In genomic region chr7:35993663-35994622, GRCh38 we compare ENCODE assay signal across 11 cellular contexts.
A peak's percentile ranks its signal among the peaks of the same experiment; 100 is the strongest.
DNase-seq lines count a peak whose midpoint lies in the region; ATAC-seq, FAIRE-seq and TF ChIP-seq lines count a peak whose summit lies in the region.
"Had no signal": no experiment of that assay in that cellular context is flagged by ENCODE, and none has a peak within 500 bp of the region (broad histone marks: within the 10 kb centered on the region; RNA-seq: fewer than 3 reads in every experiment).

No MANE protein-coding gene starts in this region.

- H3K27me3 ChIP-seq in right cardiac atrium (ENCODE audit: control insufficient read depth, insufficient read depth), result no peaks in the 10 kb centered on the region
- no peaks in the 10 kb centered on the region for H3K27me3 ChIP-seq in adipocyte (replicated peaks; ENCODE audit: control insufficient read depth, insufficient read depth, low read length)
- no peaks in the 10 kb centered on the region for H3K27me3 ChIP-seq in keratinocyte (ENCODE audit: control insufficient read depth, extremely low read depth, insufficient read depth, low read length)
- no peaks in the 10 kb centered on the region for H3K27me3 ChIP-seq in adrenal gland

- H3K4me1 ChIP-seq in right cardiac atrium (ENCODE audit: control insufficient read depth, insufficient read depth, low read length), result peaks cover 3% of the 10 kb centered on the region
- peaks cover 17% of the 10 kb centered on the region for H3K4me1 ChIP-seq in adipocyte (ENCODE audit: control insufficient read depth, insufficient read depth, low read length)
- H3K4me1 ChIP-seq in keratinocyte (ENCODE audit: control insufficient read depth, extremely low read depth, insufficient read depth, low read length), result peaks cover 16% of the 10 kb centered on the region
- no peaks in the 10 kb centered on the region for H3K4me1 ChIP-seq in adrenal gland (replicated peaks in 1 of 2)

- ATAC-seq in Right ventricle myocardium superior (ENCODE audit: poor library complexity) (peak; percentile 12), right cardiac atrium (no peak), HG03432 (IDR thresholded peaks at IDR 0.05; ENCODE audit: unreplicated experiment) (no peak)

- no peaks in the 10 kb centered on the region for H3K79me2 ChIP-seq in keratinocyte (ENCODE audit: control insufficient read depth, insufficient read depth, low read length)

- H3K36me3 ChIP-seq in adipocyte (ENCODE audit: control insufficient read depth, insufficient read depth, low read length, severe bottlenecking) (no peaks in the 10 kb centered on the region), keratinocyte (ENCODE audit: control insufficient read depth in 2 of 2, extremely low read depth in 1 of 2, insufficient read depth in 2 of 2, low read length in 2 of 2) (no peaks in the 10 kb centered on the region), adrenal gland (replicated peaks in 1 of 2) (no peaks in the 10 kb centered on the region)

- H3K27ac ChIP-seq in right cardiac atrium (ENCODE audit: low read length) (no peak overlapping the region), keratinocyte (ENCODE audit: control insufficient read depth, insufficient read depth, low read length) (peak overlapping the region; percentile 48), adrenal gland (no peak overlapping the region)
- H3K27ac ChIP-seq: skin epidermis had no signal

- no peaks in the 10 kb centered on the region for H3K9me1 ChIP-seq in keratinocyte (ENCODE audit: control insufficient read depth, extremely low read depth, insufficient read depth, low read length)

- TF ChIP-seq POLR2A in adrenal gland (IDR thresholded peaks at IDR 0.05), result no peak

- H3K4me3 ChIP-seq in right cardiac atrium (ENCODE audit: low read length) (no peak overlapping the region), adipocyte (ENCODE audit: low read length) (no peak overlapping the region), keratinocyte (ENCODE audit: control insufficient read depth in 2 of 3, extremely low read depth in 1 of 3, insufficient read depth in 2 of 3, low read depth in 1 of 3, low read length in 3 of 3) (no peak overlapping the region), adrenal gland (no peak overlapping the region)
- H3K4me3 ChIP-seq: skin epidermis had no signal

- H3K9me3 ChIP-seq in right cardiac atrium (ENCODE audit: control insufficient read depth, low read length) (no peaks in the 10 kb centered on the region), adipocyte (ENCODE audit: control insufficient read depth, low read length) (no peaks in the 10 kb centered on the region), keratinocyte (ENCODE audit: control insufficient read depth, low read depth, low read length) (no peaks in the 10 kb centered on the region), adrenal gland (replicated peaks in 1 of 3) (no peaks in the 10 kb centered on the region)

- H2AFZ ChIP-seq in keratinocyte (ENCODE audit: control insufficient read depth, low read length), result peak overlapping the region; percentile 27

- H4K20me1 ChIP-seq in keratinocyte (ENCODE audit: control insufficient read depth, extremely low read depth, insufficient read depth, low read length), result no peaks in the 10 kb centered on the region

- FAIRE-seq in keratinocyte (lab: Jason Lieb, UNC), result peak; percentile 77
- FAIRE-seq in urothelium cell line (lab: Jason Lieb, UNC), result peak; percentile 83

- H3K4me2 ChIP-seq in keratinocyte (ENCODE audit: control insufficient read depth, extremely low read depth, insufficient read depth, low read depth, low read length), result peak overlapping the region; percentile 20

- intact Hi-C loops in Right ventricle myocardium superior (cut with DNase I), result no loop called here
- intact Hi-C loops in right cardiac atrium (cut with DNase I), result no loop called here
- intact Hi-C loops in adrenal gland (cut with DNase I), result no loop called here

- TF ChIP-seq CTCF in keratinocyte (optimal IDR thresholded peaks at IDR 0.05 in 1 of 3, IDR thresholded peaks at IDR 0.05 in 1 of 3, conservative IDR thresholded peaks at IDR 0.05 in 1 of 3; ENCODE audit: extremely low read depth in 1 of 3, insufficient read depth in 2 of 3, low read length in 3 of 3) (no peak), adrenal gland (IDR thresholded peaks at IDR 0.05) (no peak)

- 67% methylated on average over 8 of the region's 8 CpGs for WGBS in right cardiac atrium
- 71 to 81% (median 79%) methylated on average over 8 of the region's 8 CpGs for WGBS in adrenal gland, 4 donors

- H3K9ac ChIP-seq in adipocyte (ENCODE audit: low read length) (peak overlapping the region; percentile 34), keratinocyte (ENCODE audit: control insufficient read depth, extremely low read depth, insufficient read depth, low read length) (no peak overlapping the region)

- dilution Hi-C loops in keratinocyte (cut with MboI; ENCODE audit: extremely low pct_ligation_motif_present, low sequenced_read_pairs), result loop anchor here (25.0 kb wide), 1 partner anchor 318 kb away; no protein-coding TSS in a partner anchor

- no peak for DNase-seq in Right ventricle myocardium superior
- no peak for DNase-seq in right cardiac atrium
- peak; percentile 17 for DNase-seq in adipocyte (ENCODE audit: low read depth)
- DNase-seq in keratinocyte (ENCODE audit: low read depth, low spot score), result peak; percentile 59
- no peak for DNase-seq in urothelium cell line (ENCODE audit: low spot score)
- no peak for DNase-seq in adrenal gland
- no peak for DNase-seq in HuH-7 (ENCODE audit: low spot score)
- DNase-seq: activated naive CD4-positive, alpha-beta T cell treated with anti-CD3 and anti-CD28 coated beads, Interleukin-2, amount 10 ng/mL, durations not matched to agents 7 days and 5 days; kidney glomerular epithelial cell had no signal

Comparison
In these comparisons a context has a peak if more than half of its experiments do, and no peak if none do; other contexts are left out.
1. DNase-seq: peak in adipocyte (single experiment) and keratinocyte (single experiment); none in Right ventricle myocardium superior (single experiment), right cardiac atrium (0 of 3), urothelium cell line (single experiment), adrenal gland (0 of 7) and HuH-7 (single experiment).